Comparison of ENCODE assay signal across 8 cellular contexts in the genomic region with DNA sequence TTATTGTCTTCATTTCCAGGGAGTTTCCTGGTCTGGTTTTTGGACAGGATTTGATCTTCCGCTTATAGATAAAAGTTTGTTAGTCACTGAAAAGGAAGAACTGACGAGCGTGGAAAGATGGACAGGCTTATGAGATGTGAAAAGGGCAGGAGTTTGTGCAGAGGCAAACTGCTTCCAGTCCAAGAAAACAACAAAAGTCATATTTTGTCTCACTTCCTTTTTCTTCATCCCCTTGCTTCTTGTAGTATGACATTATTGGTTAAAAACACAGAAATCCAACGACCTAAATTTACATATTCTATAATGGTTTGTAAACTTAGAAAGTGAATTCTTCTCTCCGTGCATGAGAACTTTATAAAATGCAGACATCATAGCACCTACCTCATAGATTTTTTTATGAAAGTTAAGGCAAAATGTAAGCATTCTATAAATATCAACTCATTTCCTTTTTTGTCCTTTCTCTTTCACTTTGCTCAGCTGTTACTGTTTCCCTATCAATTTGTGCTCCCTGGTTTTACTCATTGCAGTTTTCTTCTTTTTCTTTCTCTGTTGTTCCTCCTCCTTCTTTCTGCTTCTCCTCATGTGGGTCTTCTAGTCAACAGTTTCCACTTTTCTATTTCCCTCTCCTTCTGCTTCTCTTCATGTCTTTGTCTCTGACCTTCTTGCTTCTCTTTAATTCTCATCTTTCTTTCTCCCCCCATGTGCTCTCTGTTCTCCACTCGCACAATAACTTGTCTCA.
DNase-seq lines count a peak whose midpoint lies in the region; ATAC-seq and TF ChIP-seq lines count a peak whose summit lies in the region.

No MANE protein-coding gene starts in this region.

- no peaks in the 10 kb centered on the region for H3K27me3 ChIP-seq in left ventricle myocardium inferior (ENCODE audit: low read depth)
- no peaks in the 10 kb centered on the region for H3K27me3 ChIP-seq in upper lobe of right lung

- peak overlapping the region; percentile 82 for H3K4me3 Mint-ChIP-seq in activated B cell treated with CpG ODN at 0.5 μM for 24 hours

- peak overlapping the region; percentile 47 for H3K4me3 ChIP-seq in left ventricle myocardium inferior
- H3K4me3 ChIP-seq in upper lobe of right lung, result peak overlapping the region; percentile 11

- TF ChIP-seq CTCF in left ventricle myocardium inferior (IDR thresholded peaks at IDR 0.05; ENCODE audit: borderline replicate concordance), result no peak
- no peak for TF ChIP-seq CTCF in activated B cell treated with CpG ODN at 0.5 μM for 24 hours (IDR thresholded peaks at IDR 0.05)
- TF ChIP-seq CTCF in upper lobe of right lung (IDR thresholded peaks at IDR 0.05), result no peak

- H3K9me3 Mint-ChIP-seq in activated B cell treated with CpG ODN at 0.5 μM for 24 hours, result no peaks in the 10 kb centered on the region

- H3K36me3 Mint-ChIP-seq in activated B cell treated with CpG ODN at 0.5 μM for 24 hours (ENCODE audit: low read depth), result no peaks in the 10 kb centered on the region

- H3K4me1 Mint-ChIP-seq in activated B cell treated with CpG ODN at 0.5 μM for 24 hours, result peaks cover 44% of the 10 kb centered on the region

- POLR2A ChIA-PET in activated B cell treated with CpG ODN at 0.5 μM for 24 hours (lab: Charles Lee), result no interaction called here

- H3K27me3 Mint-ChIP-seq in activated B cell treated with CpG ODN at 0.5 μM for 24 hours, result no peaks in the 10 kb centered on the region

- H3K4me1 ChIP-seq in left ventricle myocardium inferior (peaks cover 15% of the 10 kb centered on the region), upper lobe of right lung (no peaks in the 10 kb centered on the region)

- H3K27ac ChIP-seq in left ventricle myocardium inferior (replicated peaks), result peak overlapping the region; percentile 57
- H3K27ac ChIP-seq in upper lobe of right lung, result peak overlapping the region; percentile 3

- ATAC-seq in Right ventricle myocardium superior (ENCODE audit: poor library complexity) (no peak), HG03064 (IDR thresholded peaks at IDR 0.05; ENCODE audit: low read depth, unreplicated experiment) (peak; percentile 97), activated B cell treated with CpG ODN at 0.5 μM for 24 hours (ENCODE audit: low read depth) (peak; percentile 84), upper lobe of right lung (no peak)

- H3K9me3 ChIP-seq in left ventricle myocardium inferior (replicated peaks) (no peaks in the 10 kb centered on the region), upper lobe of right lung (no peaks in the 10 kb centered on the region)

- DNase-seq in left ventricle myocardium inferior, result no peak
- DNase-seq in Right ventricle myocardium superior, result no peak
- no peak for DNase-seq in activated B cell treated with CpG ODN at 0.5 μM for 24 hours
- DNase-seq in upper lobe of right lung, result no peak
- DNase-seq in cerebellar nuclear complex (lab: John Stamatoyannopoulos, UW), result no peak
- no peak for DNase-seq in G401 (ENCODE audit: low spot score)
- no peak for DNase-seq in stimulated activated naive CD4-positive, alpha-beta T cell treated with Interleukin-2 at 50 U/mL for 16 hours (lab: John Stamatoyannopoulos, UW)

- CTCF ChIA-PET in activated B cell treated with CpG ODN at 0.5 μM for 24 hours (lab: Charles Lee), result interaction anchor here (1.7 kb wide), 1 partner anchor 371 kb away, joined by 4 read pairs; the partner anchor contains the start of gene ARL4A

- peak overlapping the region; percentile 94 for H3K27ac Mint-ChIP-seq in activated B cell treated with CpG ODN at 0.5 μM for 24 hours

- intact Hi-C loops in left ventricle myocardium inferior (cut with micrococcal nuclease), result no loop called here
- intact Hi-C loops in Right ventricle myocardium superior (cut with DNase I), result no loop called here
- intact Hi-C loops in activated B cell treated with CpG ODN at 0.5 μM for 24 hours (cut with micrococcal nuclease), result loop anchor here (1.0 to 5.0 kb wide), 4 partner anchors 10 to 845 kb away; partner anchors contain the start of gene TMEM106B
- intact Hi-C loops in upper lobe of right lung (cut with DNase I), result no loop called here

- in situ Hi-C loops in G401 (cut with HindIII; ENCODE audit: low sequenced_read_pairs), result no loop called here

- H3K36me3 ChIP-seq in left ventricle myocardium inferior (no peaks in the 10 kb centered on the region), upper lobe of right lung (no peaks in the 10 kb centered on the region)

Comparison
In these comparisons a context has a peak if more than half of its experiments do, and no peak if none do; other contexts are left out.
1. ATAC-seq: peak in HG03064 (single experiment) and activated B cell treated with CpG ODN at 0.5 μM for 24 hours (single experiment); none in Right ventricle myocardium superior (single experiment) and upper lobe of right lung (single experiment).